ENCODE assay signal across 11 cellular contexts in genomic region chr19:12603714-12604113, GRCh38. TPM values are rescaled to one million over a fixed set of nuclear protein-coding genes. Genes with fewer than 3 reads are reported as not detected.
DNase-seq lines count a peak whose midpoint lies in the region; ATAC-seq, FAIRE-seq and TF ChIP-seq lines count a peak whose summit lies in the region.
"Had no signal": no experiment of that assay in that cellular context is flagged by ENCODE, and none has a peak within 500 bp of the region (broad histone marks: within the 10 kb centered on the region; RNA-seq: fewer than 3 reads in every experiment).

No MANE protein-coding gene starts in this region.

- peaks cover 3% of the 10 kb centered on the region for H3K36me3 Mint-ChIP-seq in activated T-cell treated with anti-CD3 and anti-CD28 coated beads, Interleukin-2, amount 50 U/mL, for 4 hours (ENCODE audit: insufficient read depth)

- DNase-seq in GM12891 (ENCODE audit: insufficient read length, low spot score) = peak; percentile 41
- peak; percentile 75 for DNase-seq in Jurkat, Clone E6-1 (ENCODE audit: low read depth, low spot score)
- DNase-seq in activated T-cell treated with anti-CD3 and anti-CD28 coated beads, Interleukin-2, amount 50 U/mL, for 4 hours = peak; percentile 26
- DNase-seq in stimulated activated CD4-positive, alpha-beta T cell treated with anti-CD3 and anti-CD28 coated beads, Interleukin-1b, Interleukin-23, amount 100 ng/mL, for 48 hours = peak; percentile 65
- DNase-seq in AG08395 (ENCODE audit: low spot score) = no peak
- DNase-seq in GF-D8 (lab: John Stamatoyannopoulos, UW) = no peak
- no peak for DNase-seq in NCI-H446 (lab: John Stamatoyannopoulos, UW)
- no peak for DNase-seq in adrenal gland
- DNase-seq: NK-92 treated with Interleukin-12 subunit alpha and Interleukin-12 subunit beta, amount 100 ng/mL, for 24 hours; thyroid gland had no signal

- no peak for TF ChIP-seq POLR2A in GM12891 (IDR thresholded peaks at IDR 0.05; ENCODE audit: low read depth, low read length)
- no peak for TF ChIP-seq POLR2A in adrenal gland (IDR thresholded peaks at IDR 0.05)

- peaks cover 0 to 12% of the 10 kb centered on the region in 2 donors for H3K36me3 ChIP-seq in adrenal gland (replicated peaks in 1 of 2)

- H3K27me3 Mint-ChIP-seq in activated T-cell treated with anti-CD3 and anti-CD28 coated beads, Interleukin-2, amount 50 U/mL, for 4 hours (ENCODE audit: low read depth) = no peaks in the 10 kb centered on the region
- H3K27me3 Mint-ChIP-seq: activated naive CD4-positive, alpha-beta T cell treated with anti-CD3 and anti-CD28 coated beads, Interleukin-2, amount 50 U/mL, for 24 hours had no signal

- intact Hi-C loops in adrenal gland (cut with DNase I) = no loop called here

- no peak overlapping the region for H3K4me3 ChIP-seq in Jurkat, Clone E6-1 (ENCODE audit: low read length)
- H3K4me3 ChIP-seq in adrenal gland = no peak overlapping the region
- H3K4me3 ChIP-seq: thyroid gland had no signal

- H3K9me3 ChIP-seq in adrenal gland (replicated peaks in 1 of 3) = no peaks in the 10 kb centered on the region
- H3K9me3 ChIP-seq: thyroid gland had no signal

- ATAC-seq in activated T-cell treated with anti-CD3 and anti-CD28 coated beads, Interleukin-2, amount 50 U/mL, for 4 hours = peak; percentile 97 to 100

- FAIRE-seq in GM12891 (lab: Jason Lieb, UNC) = peak; percentile 85

- no peaks in the 10 kb centered on the region for H3K4me1 ChIP-seq in adrenal gland (replicated peaks in 1 of 2)
- H3K4me1 ChIP-seq: thyroid gland had no signal

- no peaks in the 10 kb centered on the region for H3K9me3 Mint-ChIP-seq in activated T-cell treated with anti-CD3 and anti-CD28 coated beads, Interleukin-2, amount 50 U/mL, for 4 hours
- H3K9me3 Mint-ChIP-seq: activated naive CD4-positive, alpha-beta T cell treated with anti-CD3 and anti-CD28 coated beads, Interleukin-2, amount 50 U/mL, for 24 hours had no signal

- WGBS in adrenal gland, 4 donors = 88 to 100% (median 92%) methylated on average over 1 of the region's 1 CpG

- no peak overlapping the region for H3K4me3 Mint-ChIP-seq in activated T-cell treated with anti-CD3 and anti-CD28 coated beads, Interleukin-2, amount 50 U/mL, for 4 hours
- H3K4me3 Mint-ChIP-seq: activated naive CD4-positive, alpha-beta T cell treated with anti-CD3 and anti-CD28 coated beads, Interleukin-2, amount 50 U/mL, for 24 hours had no signal

- no peaks in the 10 kb centered on the region for H3K27me3 ChIP-seq in adrenal gland
- H3K27me3 ChIP-seq: thyroid gland had no signal

- H3K4me1 Mint-ChIP-seq in activated T-cell treated with anti-CD3 and anti-CD28 coated beads, Interleukin-2, amount 50 U/mL, for 4 hours (ENCODE audit: low read depth) = peaks cover 13% of the 10 kb centered on the region

- H3K27ac ChIP-seq in adrenal gland = no peak overlapping the region
- H3K27ac ChIP-seq: thyroid gland had no signal

- no peak for TF ChIP-seq CTCF in adrenal gland (IDR thresholded peaks at IDR 0.05)

TF ChIP-seq in GM12891, 5 proteins besides CTCF, POLR2A, EP300 and RAD21:
- no peak for TF ChIP-seq PAX5 (IDR thresholded peaks at IDR 0.05; ENCODE audit: insufficient read depth, low read length, severe bottlenecking)
- peak; percentile 86; the same call in 1 of the 2 replicates for TF ChIP-seq POU2F2 (IDR thresholded peaks at IDR 0.05; ENCODE audit: low read depth, low read length)

RNA-seq across cellular contexts. Expression of gene ZNF490, which starts 6.9 kb away (rescaled TPM):
- polyA plus RNA-seq in GM12891 (2012; ENCODE audit: low read depth, missing spikeins) = 1.5 TPM
- polyA plus RNA-seq in Jurkat, Clone E6-1 (2012; ENCODE audit: insufficient read depth, insufficient read length) = 1.00 TPM
- 1 to 10 TPM; 7.2 to 7.8 (median 7.5) TPM for total RNA-seq in activated T-cell treated with anti-CD3 and anti-CD28 coated beads, Interleukin-2, amount 50 U/mL, for 4 hours
- total RNA-seq in adrenal gland = 10 to 100 TPM in 2 of 8 donors, 1 to 10 TPM in 6; 5.6 to 10.9 (median 7.2) TPM
- 1 to 10 TPM in 1 of 3 donors, under 1 TPM in 2; 0.34 to 2.6 (median 0.97) TPM for polyA plus RNA-seq in adrenal gland

RNA-seq across cellular contexts. Expression of gene ZNF791, which starts 7.0 kb away (rescaled TPM):
- polyA plus RNA-seq in GM12891 (2012; ENCODE audit: low read depth, missing spikeins) = 8.2 TPM
- polyA plus RNA-seq in Jurkat, Clone E6-1 (2012; ENCODE audit: insufficient read depth, insufficient read length) = 9.3 TPM
- total RNA-seq in activated T-cell treated with anti-CD3 and anti-CD28 coated beads, Interleukin-2, amount 50 U/mL, for 4 hours = 10 to 100 TPM; 13.3 to 19.5 (median 13.8) TPM
- 10 to 100 TPM in 6 of 8 donors, 1 to 10 TPM in 2; 6.9 to 33.4 (median 20.0) TPM for total RNA-seq in adrenal gland
- polyA plus RNA-seq in adrenal gland = 10 to 100 TPM in 1 of 3 donors, 1 to 10 TPM in 2; 6.0 to 21.9 (median 7.3) TPM

RNA-seq across cellular contexts. Expression of gene ZNF564, which starts 52.4 kb away (rescaled TPM):
- polyA plus RNA-seq in GM12891 (2012; ENCODE audit: low read depth, missing spikeins) = 3.3 TPM
- polyA plus RNA-seq in Jurkat, Clone E6-1 (2012; ENCODE audit: insufficient read depth, insufficient read length) = 2.7 TPM
- total RNA-seq in activated T-cell treated with anti-CD3 and anti-CD28 coated beads, Interleukin-2, amount 50 U/mL, for 4 hours = 1 to 10 TPM; 2.6 to 5.1 (median 4.9) TPM
- total RNA-seq in adrenal gland = 10 to 100 TPM in 2 of 8 donors, 1 to 10 TPM in 6; 3.4 to 10.5 (median 8.9) TPM
- 10 to 100 TPM in 1 of 3 donors, 1 to 10 TPM in 2; 4.3 to 12.5 (median 7.8) TPM for polyA plus RNA-seq in adrenal gland

Comparison
In these comparisons a context has a peak if more than half of its experiments do, and no peak if none do; other contexts are left out.
1. DNase-seq: peak in GM12891 (single experiment), Jurkat, Clone E6-1 (single experiment), activated T-cell treated with anti-CD3 and anti-CD28 coated beads, Interleukin-2, amount 50 U/mL, for 4 hours (single experiment) and stimulated activated CD4-positive, alpha-beta T cell treated with anti-CD3 and anti-CD28 coated beads, Interleukin-1b, Interleukin-23, amount 100 ng/mL, for 48 hours (single experiment); none in AG08395 (single experiment), GF-D8 (single experiment), NCI-H446 (0 of 2) and adrenal gland (0 of 7).